ENCODE assay signal across 19 cellular contexts in the genomic region with DNA sequence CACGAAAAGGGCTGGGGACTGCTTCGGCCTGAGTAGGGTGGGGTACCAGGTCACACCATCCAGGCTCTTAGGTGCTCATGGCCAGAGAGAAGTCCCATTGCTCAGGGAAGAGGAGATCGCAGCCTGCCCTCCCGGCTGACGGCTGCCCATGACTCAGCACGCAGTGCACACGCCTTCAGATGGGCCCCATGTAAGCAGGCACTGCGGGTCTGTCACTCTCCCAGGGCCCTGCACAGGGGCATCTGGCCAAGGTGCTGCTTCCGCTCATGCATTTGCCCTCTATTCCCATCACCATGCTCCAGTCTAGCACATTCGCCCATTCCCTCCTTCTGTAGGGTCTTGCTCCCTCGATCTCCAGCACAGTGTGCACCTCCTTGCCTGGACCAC. TPM values are rescaled to one million over a fixed set of nuclear protein-coding genes. Genes with fewer than 3 reads are reported as not detected.
DNase-seq lines count a peak whose midpoint lies in the region; ATAC-seq, FAIRE-seq and TF ChIP-seq lines count a peak whose summit lies in the region.
"Had no signal": no experiment of that assay in that cellular context is flagged by ENCODE, and none has a peak within 500 bp of the region (broad histone marks: within the 10 kb centered on the region; RNA-seq: fewer than 3 reads in every experiment).

No MANE protein-coding gene starts in this region.

- no peak for DNase-seq in A549 (ENCODE audit: low read depth in 1 of 2, low spot score in 1 of 2)
- DNase-seq in ELF-1 (ENCODE audit: low read depth, low spot score): peak; percentile 18
- DNase-seq in WTC11 (ENCODE audit: low spot score): no peak
- DNase-seq in HepG2 (ENCODE audit: low spot score): no peak
- DNase-seq in stomach: no peak
- no peak for DNase-seq in brain microvascular endothelial cell
- DNase-seq in GM23248: no peak
- DNase-seq: AML-193; CD8-positive, alpha-beta memory T cell; DMS 273 treated with DMSO at 0.1 percent for 48 hours; KG1; NCI-H1092 treated with DMSO at 0.1 percent for 48 hours; NCI-H1694 treated with DMSO at 0.1 percent for 48 hours; NCI-H2171 treated with DMSO at 0.1 percent for 48 hours; SIG-M5 had no signal

- H3K4me1 Mint-ChIP-seq in WTC11: peaks cover 19% of the 10 kb centered on the region
- H3K4me1 Mint-ChIP-seq: CD8-positive, alpha-beta memory T cell had no signal

- H3K27ac Mint-ChIP-seq in WTC11: no peak overlapping the region

- in situ Hi-C loops in HepG2 (cut with HindIII; ENCODE audit: extremely low pct_ligation_motif_present, low pct_unique_long_range_greater_than_20kb) (no loop called here), brain microvascular endothelial cell (cut with HindIII; ENCODE audit: low pct_ligation_motif_present, low sequenced_read_pairs) (no loop called here), GM23248 (cut with MboI) (no loop called here)

- H2AFZ ChIP-seq in HepG2 (ENCODE audit: low read length): no peak overlapping the region
- no peak overlapping the region for H2AFZ ChIP-seq in GM23248

- H3K9me3 ChIP-seq in A549: no peaks in the 10 kb centered on the region
- no peaks in the 10 kb centered on the region for H3K9me3 ChIP-seq in HepG2 (ENCODE audit: low read length)
- no peaks in the 10 kb centered on the region for H3K9me3 ChIP-seq in stomach
- H3K9me3 ChIP-seq in GM23248 (ENCODE audit: low read depth): no peaks in the 10 kb centered on the region

- H4K20me1 ChIP-seq in HepG2 (ENCODE audit: insufficient read depth, low read length) (no peaks in the 10 kb centered on the region), GM23248 (ENCODE audit: insufficient read depth) (no peaks in the 10 kb centered on the region)

- no TSS peak for BruUV-seq in HepG2 (replicated peaks; lab: Mats Ljungman, UMichigan)

- H3K4me1 ChIP-seq in A549 (peaks cover 50% of the 10 kb centered on the region), HepG2 (ENCODE audit: insufficient read depth, low read length) (peaks cover 64% of the 10 kb centered on the region), stomach (peaks cover 0 to 28% (median 14%) of the 10 kb centered on the region in 4 donors), GM23248 (ENCODE audit: insufficient read depth) (no peaks in the 10 kb centered on the region)

- H3K4me3 ChIP-seq in A549 (no peak overlapping the region), HepG2 (replicated peaks in 1 of 3; ENCODE audit: insufficient read depth in 1 of 3, low read depth in 2 of 3, low read length in 3 of 3) (no peak overlapping the region), stomach (no peak overlapping the region), brain microvascular endothelial cell (ENCODE audit: low read depth, low read length) (no peak overlapping the region), GM23248 (no peak overlapping the region)

- no peaks in the 10 kb centered on the region for H3K36me3 Mint-ChIP-seq in WTC11

- POLR2A ChIA-PET in A549 (lab: Yijun Ruan, JAX): no interaction called here
- POLR2A ChIA-PET in WTC11 (lab: Charles Lee): interaction anchor here (0.6 kb wide), 1 partner anchor 17 kb away, joined by 4 read pairs; no protein-coding TSS in a partner anchor
- POLR2A ChIA-PET in HepG2 (lab: Yijun Ruan, JAX): interaction anchor here (0.8 kb wide), 1 partner anchor 8 kb away, joined by 3 read pairs; no protein-coding TSS in a partner anchor

- H3K4me2 ChIP-seq in A549 (no peak overlapping the region), HepG2 (ENCODE audit: low read depth, low read length) (no peak overlapping the region), GM23248 (ENCODE audit: unreplicated experiment) (no peak overlapping the region)

- TF ChIP-seq RAD21 in A549 (conservative IDR thresholded peaks at IDR 0.05 in 1 of 2, IDR thresholded peaks at IDR 0.05 in 1 of 2) (no peak), HepG2 (CRISPR knock-in tag; IDR thresholded peaks at IDR 0.05) (no peak)

- TF ChIP-seq EP300 in A549 (IDR thresholded peaks at IDR 0.05): no peak
- TF ChIP-seq EP300 in HepG2 (IDR thresholded peaks at IDR 0.05; ENCODE audit: low read depth in 2 of 2, low read length in 2 of 2): no peak
- no peak for TF ChIP-seq EP300 in HepG2 (CRISPR knock-in tag; IDR thresholded peaks at IDR 0.05; ENCODE audit: borderline replicate concordance)
- no peak for TF ChIP-seq EP300 in stomach (IDR thresholded peaks at IDR 0.05)

- ATAC-seq in A549 (peak; percentile 17 to 22; a peak in 2 of 6 replicates), WTC11 (peak; percentile 6; the same call in 1 of the 2 replicates), HepG2 (no peak), HG03039 (IDR thresholded peaks at IDR 0.05; ENCODE audit: unreplicated experiment) (no peak)

- intact Hi-C loops in HepG2 (cut with micrococcal nuclease; ENCODE audit: unreplicated experiment) (no loop called here), stomach (cut with DNase I; ENCODE audit: low total_unique reads) (no loop called here)

- FAIRE-seq in A549 (lab: Jason Lieb, UNC) (no peak), HepG2 (lab: Jason Lieb, UNC) (no peak)
- FAIRE-seq: GM12892, GM19239, HTR-8/SVneo had no signal

- no peaks in the 10 kb centered on the region for H3F3A ChIP-seq in GM23248 (ENCODE audit: insufficient read depth)

- H3K27ac ChIP-seq in A549: peak overlapping the region; percentile 22 to 65; a peak in 4 of 6 replicates
- H3K27ac ChIP-seq in HepG2 (ENCODE audit: extremely low read length, insufficient read depth, low read length): peak overlapping the region; percentile 29
- no peak overlapping the region for H3K27ac ChIP-seq in stomach
- no peak overlapping the region for H3K27ac ChIP-seq in brain microvascular endothelial cell
- H3K27ac ChIP-seq in GM23248: no peak overlapping the region

- H3K27me3 Mint-ChIP-seq in WTC11 (ENCODE audit: low read depth): no peaks in the 10 kb centered on the region
- H3K27me3 Mint-ChIP-seq: CD8-positive, alpha-beta memory T cell had no signal

- H3K36me3 ChIP-seq in HepG2 (replicated peaks in 1 of 2; ENCODE audit: control insufficient read depth in 1 of 2, insufficient read depth in 2 of 2, low read length in 2 of 2) (peaks cover 3 to 27% of the 10 kb centered on the region in 2 experiments; a peak in 4 of 5 replicates), stomach (peaks cover 0 to 35% (median 15%) of the 10 kb centered on the region in 4 donors), brain microvascular endothelial cell (replicated peaks) (no peaks in the 10 kb centered on the region), GM23248 (ENCODE audit: low read depth) (peaks cover 5% of the 10 kb centered on the region; the same call in 1 of the 2 replicates)

- H3K79me2 ChIP-seq in HepG2 (ENCODE audit: insufficient read depth, low read length) (peaks cover 3% of the 10 kb centered on the region), GM23248 (ENCODE audit: insufficient read depth) (no peaks in the 10 kb centered on the region)

- TF ChIP-seq POLR2A in A549 (IDR thresholded peaks at IDR 0.05; ENCODE audit: low read length) (no peak), HepG2 (IDR thresholded peaks at IDR 0.05; ENCODE audit: insufficient read depth in 1 of 2, low read depth in 2 of 2, low read length in 2 of 2) (no peak), stomach (IDR thresholded peaks at IDR 0.05) (no peak)

- no peaks in the 10 kb centered on the region for H3K9me2 ChIP-seq in GM23248 (ENCODE audit: insufficient read depth)

- no peaks in the 10 kb centered on the region for H3K9me3 Mint-ChIP-seq in WTC11
- H3K9me3 Mint-ChIP-seq: CD8-positive, alpha-beta memory T cell had no signal

- no peaks in the 10 kb centered on the region for H3K27me3 ChIP-seq in HepG2 (ENCODE audit: control insufficient read depth in 1 of 2, insufficient read depth in 2 of 2, low read length in 2 of 2)
- no peaks in the 10 kb centered on the region for H3K27me3 ChIP-seq in stomach
- H3K27me3 ChIP-seq in brain microvascular endothelial cell (replicated peaks): no peaks in the 10 kb centered on the region
- no peaks in the 10 kb centered on the region for H3K27me3 ChIP-seq in GM23248 (replicated peaks; ENCODE audit: insufficient read depth)

- H3K9ac ChIP-seq in HepG2 (ENCODE audit: insufficient read depth, low read depth, low read length) (no peak overlapping the region), GM23248 (no peak overlapping the region)

- CTCF ChIA-PET in A549 (lab: Yijun Ruan, JAX): interaction anchor here (1.3 kb wide), 1 partner anchor 120 kb away, joined by 3 read pairs; no protein-coding TSS in a partner anchor
- CTCF ChIA-PET in WTC11 (lab: Charles Lee): interaction anchor here (0.7 to 2.5 kb wide), 23 partner anchors 12 to 176 kb away, joined by 3 to 20 read pairs (median 4); a partner anchor contains a TSS
- CTCF ChIA-PET in HepG2 (lab: Yijun Ruan, JAX; ENCODE audit: low intra/inter-chr PET ratio, low total read pairs): no interaction called here

- H3K4me3 Mint-ChIP-seq in WTC11: no peak overlapping the region
- H3K4me3 Mint-ChIP-seq: CD8-positive, alpha-beta memory T cell had no signal

- WGBS in A549 (ENCODE audit: missing lambda C conversion rate): 83% methylated on average over 11 of the region's 11 CpGs
- 98% methylated on average over 8 of the region's 11 CpGs for WGBS in HepG2 (ENCODE audit: low lambda C conversion rate)
- 84 to 96% (median 92%) methylated on average over 8 to 11 of the region's 11 CpGs for WGBS in stomach, 5 donors
- 90 to 95% methylated on average over 11 of the region's 11 CpGs for WGBS in GM23248 (ENCODE audit: low coverage in 1 of 2, low lambda C conversion rate in 2 of 2, missing lambda C conversion rate in 2 of 2), 2 experiments

- TF ChIP-seq CTCF in A549 (IDR thresholded peaks at IDR 0.05) (no peak), WTC11 (IDR thresholded peaks at IDR 0.05) (no peak), HepG2 (CRISPR knock-in tag; IDR thresholded peaks at IDR 0.05) (no peak), stomach (IDR thresholded peaks at IDR 0.05) (no peak), brain microvascular endothelial cell (IDR thresholded peaks at IDR 0.05; ENCODE audit: low read depth, low read length, missing control alignments) (no peak)

RNA-seq across cellular contexts. Expression of a gene that starts 34.7 kb away (rescaled TPM):
- polyA plus RNA-seq in A549 (2011; rRNA removed) (16.7 and 22.0 TPM in 2 replicates), A549 (2017; fragmentation: RNase III; extraction: RNeasy Plus Mini Kit Qiagen cat#74134 plus additional on column Dnase treatment) (18.2 to 20.4 TPM (median 19.6 TPM) in 3 replicates), HepG2 (2011; rRNA removed) (37.4 and 42.8 TPM in 2 replicates), stomach (1 to 10 TPM; 2.7 to 9.4 (median 5.7) TPM), GM23248 (2016; fragmentation: Nextera tagmentation; extraction: Ambion mirVana) (7.3 and 10.0 TPM in 2 replicates)
- 19.8 and 21.7 TPM in 2 replicates for polyA plus RNA-seq in A549 (2012; cell fraction: cytosol; rRNA removed)
- 60.1 and 76.2 TPM in 2 replicates for polyA plus RNA-seq in A549 (2012; cell fraction: nucleus; rRNA removed)
- polyA minus RNA-seq in A549 (2011; rRNA and poly(A)+ RNA removed): 32.2 and 41.1 TPM in 2 replicates
- total RNA-seq in WTC11 (2021) (23.1 to 25.9 TPM (median 23.6 TPM) in 3 replicates), HepG2 (2016; rRNA removed; fragmentation: Illumina TruSeq; extraction: Trizol) (22.2 and 34.9 TPM in 2 replicates), stomach (100 to 1,000 TPM in 1 of 5 donors, 10 to 100 TPM in 4; 17.0 to 118 (median 38.5) TPM)
- 11.0 and 15.1 TPM in 2 replicates for total RNA-seq in HepG2 (2016; cell fraction: cytosol; rRNA removed; fragmentation: Illumina TruSeq; extraction: Trizol; ENCODE audit: low read depth)
- 21.1 and 36.4 TPM in 2 replicates for total RNA-seq in HepG2 (2016; cell fraction: insoluble cytoplasmic fraction; rRNA removed; fragmentation: Illumina TruSeq; extraction: Trizol)
- total RNA-seq in HepG2 (2016; cell fraction: membrane; rRNA removed; fragmentation: Illumina TruSeq; extraction: Trizol): 13.2 and 15.3 TPM in 2 replicates
- 42.2 and 47.8 TPM in 2 replicates for total RNA-seq in HepG2 (2016; cell fraction: nucleus; rRNA removed; fragmentation: Illumina TruSeq; extraction: Trizol)
- 13.2 and 17.2 TPM in 2 replicates for polyA plus RNA-seq in HepG2 (2011; cell fraction: cytosol; rRNA removed)
- 139 and 168 TPM in 2 replicates for polyA plus RNA-seq in HepG2 (2011; cell fraction: nucleus; rRNA removed)
- polyA plus RNA-seq in HepG2 (2012): 18.2 and 24.8 TPM in 2 replicates
- polyA plus RNA-seq in HepG2 (2016; cell fraction: cytosol; fragmentation: Illumina TruSeq; extraction: Trizol; ENCODE audit: low read depth): 6.1 and 6.5 TPM in 2 replicates
- 23.9 and 25.9 TPM in 2 replicates for polyA plus RNA-seq in HepG2 (2016; cell fraction: insoluble cytoplasmic fraction; fragmentation: Illumina TruSeq; extraction: Trizol; ENCODE audit: low read depth)
- polyA plus RNA-seq in HepG2 (2016; cell fraction: membrane; fragmentation: Illumina TruSeq; extraction: Trizol; ENCODE audit: low read depth): 8.0 and 9.0 TPM in 2 replicates
- 68.3 and 69.6 TPM in 2 replicates for polyA plus RNA-seq in HepG2 (2016; cell fraction: nucleus; fragmentation: Illumina TruSeq; extraction: Trizol; ENCODE audit: insufficient read depth, low read depth)
- 36.5 and 73.0 TPM in 2 replicates for polyA minus RNA-seq in HepG2 (2011; rRNA and poly(A)+ RNA removed; ENCODE audit: low replicate concordance)
- 12.6 and 13.0 TPM in 2 replicates for polyA minus RNA-seq in HepG2 (2011; cell fraction: cytosol; rRNA and poly(A)+ RNA removed)
- polyA minus RNA-seq in HepG2 (2011; cell fraction: nucleus; rRNA and poly(A)+ RNA removed): 49.6 and 54.8 TPM in 2 replicates
- 16.4 and 17.1 TPM in 2 replicates for total RNA-seq in GM23248 (2014; rRNA removed; shearing (Covaris generic))

Comparison
In these comparisons a context has a peak if more than half of its experiments do, and no peak if none do; other contexts are left out.
1. ATAC-seq: peak in A549 (2 of 2) and WTC11 (single experiment); none in HepG2 (single experiment) and HG03039 (single experiment).
2. H3K27ac ChIP-seq: peak in A549 (2 of 2) and HepG2 (single experiment); none in stomach (0 of 5), brain microvascular endothelial cell (single experiment) and GM23248 (single experiment).